10 cellular contexts compared by ENCODE assay signal in genomic region chr2:26510344-26510973, GRCh38. TPM values are rescaled to one million over a fixed set of nuclear protein-coding genes. Genes with fewer than 3 reads are reported as not detected.
"Had no signal": no experiment of that assay in that cellular context is flagged by ENCODE, and none has a peak within 500 bp of the region (broad histone marks: within the 10 kb centered on the region; RNA-seq: fewer than 3 reads in every experiment).

No MANE protein-coding gene starts in this region.

- H3K4me3 Mint-ChIP-seq: IgD-negative memory B cell had no signal

- H3K9me3 Mint-ChIP-seq: IgD-negative memory B cell had no signal

- ATAC-seq: HepG2 had no signal

- H3K27ac Mint-ChIP-seq: IgD-negative memory B cell had no signal

- H2AFZ ChIP-seq: GM23248 had no signal

- H3K4me3 ChIP-seq: GM23248 had no signal

- H3K36me3 Mint-ChIP-seq: IgD-negative memory B cell had no signal

- DNase-seq: GM23248, GOT3, H7, HCEC 1CT, KBM-7 had no signal

- H3K9ac ChIP-seq: GM23248 had no signal

- H3K27ac ChIP-seq: GM23248, HL-60 had no signal

RNA-seq across cellular contexts. Expression of gene OTOF, which starts 32.5 kb away (rescaled TPM):
- total RNA-seq: H4, HT1080 had no signal
- polyA plus RNA-seq: HepG2, IgD-negative memory B cell had no signal
